In genomic region chr2:167862787-167863186, GRCh38 we compare ENCODE assay signal across 8 cellular contexts.
DNase-seq lines count a peak whose midpoint lies in the region; ATAC-seq and TF ChIP-seq lines count a peak whose summit lies in the region.

No MANE protein-coding gene starts in this region.

- H3K4me1 Mint-ChIP-seq in activated CD8-positive, alpha-beta memory T cell treated with anti-CD3 and anti-CD28 coated beads, Interleukin-2, amount 10 ng/mL, durations not matched to agents 7 days and 5 days, result peaks cover 10% of the 10 kb centered on the region
- no peaks in the 10 kb centered on the region for H3K4me1 Mint-ChIP-seq in CD14-positive monocyte

- H3K79me2 ChIP-seq in smooth muscle cell (ENCODE audit: low read depth), result no peaks in the 10 kb centered on the region

- peak overlapping the region; percentile 16 for H3K4me2 ChIP-seq in smooth muscle cell

- no peaks in the 10 kb centered on the region for H4K20me1 ChIP-seq in smooth muscle cell (ENCODE audit: low read depth)

- H3K36me3 ChIP-seq in smooth muscle cell (ENCODE audit: low read depth), result no peaks in the 10 kb centered on the region

- H3K27me3 Mint-ChIP-seq in activated CD8-positive, alpha-beta memory T cell treated with anti-CD3 and anti-CD28 coated beads, Interleukin-2, amount 10 ng/mL, durations not matched to agents 7 days and 5 days, result peaks cover 24% of the 10 kb centered on the region
- H3K27me3 Mint-ChIP-seq in CD14-positive monocyte (ENCODE audit: low read depth in 3 of 3), result peaks cover 0 to 1% (median 1%) of the 10 kb centered on the region in 3 donors

- H3K27ac ChIP-seq in RWPE1 (no peak overlapping the region), smooth muscle cell (ENCODE audit: low read depth) (no peak overlapping the region)

- H3F3A ChIP-seq in smooth muscle cell (ENCODE audit: low read depth), result no peaks in the 10 kb centered on the region

- H3K9ac ChIP-seq in smooth muscle cell (ENCODE audit: low read depth), result no peak overlapping the region

- no peaks in the 10 kb centered on the region for H3K36me3 Mint-ChIP-seq in activated CD8-positive, alpha-beta memory T cell treated with anti-CD3 and anti-CD28 coated beads, Interleukin-2, amount 10 ng/mL, durations not matched to agents 7 days and 5 days
- H3K36me3 Mint-ChIP-seq in CD14-positive monocyte, result no peaks in the 10 kb centered on the region

- CTCF ChIA-PET in activated CD8-positive, alpha-beta memory T cell treated with anti-CD3 and anti-CD28 coated beads, Interleukin-2, amount 10 ng/mL, durations not matched to agents 7 days and 5 days (lab: Charles Lee), result no interaction called here
- CTCF ChIA-PET in RWPE1 (lab: Yijun Ruan, JAX), result no interaction called here

- H3K4me3 ChIP-seq in smooth muscle cell, result no peak overlapping the region

- 26% methylated on average over 3 of the region's 3 CpGs for WGBS in smooth muscle cell (ENCODE audit: low lambda C conversion rate)

- no peak for DNase-seq in activated CD8-positive, alpha-beta memory T cell treated with anti-CD3 and anti-CD28 coated beads, Interleukin-2, amount 10 ng/mL, durations not matched to agents 7 days and 5 days
- DNase-seq in activated CD8-positive, alpha-beta memory T cell treated with anti-CD3 and anti-CD28 coated beads, Interleukin-2, amount 50 U/mL, for 4 hours, result no peak
- peak; percentile 16 for DNase-seq in RWPE1 (ENCODE audit: low spot score)
- DNase-seq in smooth muscle cell (lab: John Stamatoyannopoulos, UW; ENCODE audit: unreplicated experiment), result no peak
- DNase-seq in NCI-H2029 treated with DMSO at 0.1 percent for 48 hours (lab: John Stamatoyannopoulos, UW), result no peak
- no peak for DNase-seq in DMS 273 treated with DMSO at 0.1 percent for 48 hours (lab: John Stamatoyannopoulos, UW)
- no peak for DNase-seq in CD14-positive monocyte (ENCODE audit: low spot score)

- H3K9me3 Mint-ChIP-seq in activated CD8-positive, alpha-beta memory T cell treated with anti-CD3 and anti-CD28 coated beads, Interleukin-2, amount 10 ng/mL, durations not matched to agents 7 days and 5 days (ENCODE audit: low read depth), result no peaks in the 10 kb centered on the region
- H3K9me3 Mint-ChIP-seq in CD14-positive monocyte, result peaks cover 0 to 6% (median 2%) of the 10 kb centered on the region in 7 donors

- H3K27me3 ChIP-seq in smooth muscle cell (ENCODE audit: low read depth), result no peaks in the 10 kb centered on the region

- TF ChIP-seq CTCF in RWPE1 (conservative IDR thresholded peaks at IDR 0.05; ENCODE audit: low read depth) (no peak), smooth muscle cell (IDR thresholded peaks at IDR 0.05; ENCODE audit: borderline replicate concordance, insufficient read depth, poor library complexity, severe bottlenecking) (no peak), CD14-positive monocyte (IDR thresholded peaks at IDR 0.05) (no peak)

- H3K27ac Mint-ChIP-seq in activated CD8-positive, alpha-beta memory T cell treated with anti-CD3 and anti-CD28 coated beads, Interleukin-2, amount 10 ng/mL, durations not matched to agents 7 days and 5 days, result no peak overlapping the region
- no peak overlapping the region for H3K27ac Mint-ChIP-seq in CD14-positive monocyte

- no peaks in the 10 kb centered on the region for H3K4me1 ChIP-seq in smooth muscle cell (ENCODE audit: low read depth)

- intact Hi-C loops in CD14-positive monocyte (cut with micrococcal nuclease), result no loop called here

- no peak overlapping the region for H3K4me3 Mint-ChIP-seq in activated CD8-positive, alpha-beta memory T cell treated with anti-CD3 and anti-CD28 coated beads, Interleukin-2, amount 10 ng/mL, durations not matched to agents 7 days and 5 days
- H3K4me3 Mint-ChIP-seq in CD14-positive monocyte, result no peak overlapping the region

- no peaks in the 10 kb centered on the region for H3K9me3 ChIP-seq in smooth muscle cell (replicated peaks; ENCODE audit: low read depth)

- no peak overlapping the region for H2AFZ ChIP-seq in smooth muscle cell (ENCODE audit: low read depth)

- POLR2A ChIA-PET in RWPE1 (lab: Yijun Ruan, JAX; ENCODE audit: low non-redundant PET), result no interaction called here

- ATAC-seq in activated CD8-positive, alpha-beta memory T cell treated with anti-CD3 and anti-CD28 coated beads, Interleukin-2, amount 10 ng/mL, durations not matched to agents 7 days and 5 days, result peak; percentile 27
- peak; percentile 69 for ATAC-seq in HG03045 (IDR thresholded peaks at IDR 0.05; ENCODE audit: unreplicated experiment)
